8 cellular contexts compared by ENCODE assay signal in the genomic region with DNA sequence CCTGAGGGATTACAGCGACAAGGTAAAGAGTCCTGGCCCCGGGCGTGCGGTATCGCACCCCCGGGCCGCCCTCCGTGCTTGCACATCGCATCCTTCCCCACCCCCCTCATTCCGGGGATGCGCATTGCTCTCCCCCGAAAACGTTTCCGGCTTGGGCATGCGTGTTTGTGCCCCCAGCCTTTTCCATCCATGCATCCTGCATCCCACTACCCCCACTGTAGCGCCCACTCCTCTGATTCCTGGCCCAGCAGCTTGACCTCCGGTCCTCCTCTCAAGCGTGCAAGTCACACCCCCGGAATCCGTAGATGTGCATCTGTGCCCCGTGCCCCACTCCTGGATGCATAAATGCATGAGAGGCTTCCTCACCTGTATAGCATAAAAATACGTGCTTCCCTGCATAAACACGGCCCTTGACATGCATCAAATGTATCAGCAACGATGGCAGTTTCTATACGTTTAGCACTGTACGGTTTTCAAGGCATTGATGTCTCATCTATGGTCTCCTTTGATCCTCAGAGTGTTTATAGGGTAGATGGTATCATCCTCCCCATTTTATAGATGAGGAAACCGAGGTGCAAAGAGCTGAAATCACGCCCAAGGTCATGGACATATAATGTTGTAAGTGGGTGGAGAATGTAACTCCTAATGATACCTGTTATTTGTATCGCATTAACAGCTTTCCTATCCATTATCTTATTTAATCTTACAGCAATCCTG. TPM values are rescaled to one million over a fixed set of nuclear protein-coding genes. Genes with fewer than 3 reads are reported as not detected.
DNase-seq lines count a peak whose midpoint lies in the region; ATAC-seq, FAIRE-seq and TF ChIP-seq lines count a peak whose summit lies in the region.

No MANE protein-coding gene starts in this region.

- TF ChIP-seq CTCF in HepG2 (CRISPR knock-in tag; IDR thresholded peaks at IDR 0.05) (no peak), thoracic aorta (IDR thresholded peaks at IDR 0.05) (no peak)

- H3K9me3 ChIP-seq in HepG2 (ENCODE audit: low read length): no peaks in the 10 kb centered on the region
- H3K9me3 ChIP-seq in thoracic aorta: no peaks in the 10 kb centered on the region

- H3K4me3 ChIP-seq in ACC112 (ENCODE audit: low read depth, low read length): peak overlapping the region; percentile 91
- H3K4me3 ChIP-seq in HepG2 (replicated peaks in 1 of 3; ENCODE audit: insufficient read depth in 1 of 3, low read depth in 2 of 3, low read length in 3 of 3): peak overlapping the region; percentile 82 to 95 (median 93)
- H3K4me3 ChIP-seq in thoracic aorta: peak overlapping the region; percentile 74

- WGBS in HepG2 (ENCODE audit: low lambda C conversion rate): 9% methylated on average over 14 of the region's 29 CpGs

- H3K36me3 ChIP-seq in ACC112 (ENCODE audit: insufficient read depth, low read length) (no peaks in the 10 kb centered on the region), HepG2 (replicated peaks in 1 of 2; ENCODE audit: control insufficient read depth in 1 of 2, insufficient read depth in 2 of 2, low read length in 2 of 2) (no peaks in the 10 kb centered on the region), thoracic aorta (no peaks in the 10 kb centered on the region)

- no peaks in the 10 kb centered on the region for H3K9me3 Mint-ChIP-seq in IgD-negative memory B cell

- ATAC-seq in GM18502 (IDR thresholded peaks at IDR 0.05; ENCODE audit: poor library complexity, unreplicated experiment) (peak; percentile 4), HepG2 (no peak), thoracic aorta (ENCODE audit: insufficient number of reproducible peaks, low FRiP score, low read depth) (no peak), GM21529 (IDR thresholded peaks at IDR 0.05; ENCODE audit: unreplicated experiment) (no peak)

- BruUV-seq in HepG2 (replicated peaks; lab: Mats Ljungman, UMichigan): no TSS peak

- H3K4me1 Mint-ChIP-seq in IgD-negative memory B cell: peaks cover 19 to 26% (median 25%) of the 10 kb centered on the region in 3 donors

- CTCF ChIA-PET in HepG2 (lab: Yijun Ruan, JAX; ENCODE audit: low intra/inter-chr PET ratio, low total read pairs): no interaction called here

- DNase-seq in HepG2 (ENCODE audit: low spot score) (no peak), thoracic aorta (ENCODE audit: low spot score) (no peak), NCI-H2196 treated with DMSO at 0.1 percent for 48 hours (lab: John Stamatoyannopoulos, UW; ENCODE audit: unreplicated experiment) (no peak)

- no peak; the same call in 1 of the 2 replicates for TF ChIP-seq RAD21 in HepG2 (CRISPR knock-in tag; IDR thresholded peaks at IDR 0.05)

- H3K36me3 Mint-ChIP-seq in IgD-negative memory B cell: peaks cover 3% of the 10 kb centered on the region

- H3K27ac Mint-ChIP-seq in IgD-negative memory B cell: peak overlapping the region; percentile 15 to 99 (median 96)

- H3K4me3 Mint-ChIP-seq in IgD-negative memory B cell: peak overlapping the region; percentile 94 to 100 (median 98)

- no peaks in the 10 kb centered on the region for H3K27me3 Mint-ChIP-seq in IgD-negative memory B cell

- POLR2A ChIA-PET in HepG2 (lab: Yijun Ruan, JAX): interaction anchor here (0.6 to 1.8 kb wide), 5 partner anchors 10 to 130 kb away, joined by 3 to 4 read pairs (median 3); no protein-coding TSS in a partner anchor

- peak overlapping the region; percentile 97 for H3K9ac ChIP-seq in HepG2 (ENCODE audit: insufficient read depth, low read depth, low read length)

- in situ Hi-C loops in HepG2 (cut with HindIII; ENCODE audit: extremely low pct_ligation_motif_present, low pct_unique_long_range_greater_than_20kb): no loop called here

- H3K79me2 ChIP-seq in ACC112 (ENCODE audit: control insufficient read depth, insufficient read depth, low read length, unreplicated experiment) (peaks cover 47% of the 10 kb centered on the region), HepG2 (ENCODE audit: insufficient read depth, low read length) (peaks cover 39% of the 10 kb centered on the region)

- H2AFZ ChIP-seq in ACC112 (ENCODE audit: low read length, unreplicated experiment) (peak overlapping the region; percentile 87), HepG2 (ENCODE audit: low read length) (no peak overlapping the region)

- intact Hi-C loops in HepG2 (cut with micrococcal nuclease; ENCODE audit: unreplicated experiment): no loop called here

- no peak for TF ChIP-seq POLR2A in HepG2 (IDR thresholded peaks at IDR 0.05; ENCODE audit: insufficient read depth in 1 of 2, low read depth in 2 of 2, low read length in 2 of 2)

- H3K27me3 ChIP-seq in ACC112 (ENCODE audit: insufficient read depth, low read length) (no peaks in the 10 kb centered on the region), HepG2 (ENCODE audit: control insufficient read depth in 1 of 2, insufficient read depth in 2 of 2, low read length in 2 of 2) (no peaks in the 10 kb centered on the region; a peak in 1 of 5 replicates), thoracic aorta (replicated peaks; ENCODE audit: insufficient read depth) (no peaks in the 10 kb centered on the region)

- H3K4me1 ChIP-seq in ACC112 (ENCODE audit: control insufficient read depth, insufficient read depth, low read length, unreplicated experiment) (peaks cover 11% of the 10 kb centered on the region), HepG2 (ENCODE audit: insufficient read depth, low read length) (peaks cover 71% of the 10 kb centered on the region), thoracic aorta (ENCODE audit: control insufficient read depth in 1 of 2, low read depth in 2 of 2) (peaks cover 15 to 36% of the 10 kb centered on the region in 2 donors)

- peak overlapping the region; percentile 86 for H3K4me2 ChIP-seq in HepG2 (ENCODE audit: low read depth, low read length)

- H3K27ac ChIP-seq in ACC112 (ENCODE audit: low read depth, low read length) (peak overlapping the region; percentile 99), angular gyrus (ENCODE audit: low read depth, low read length) (peak overlapping the region; percentile 99), HepG2 (ENCODE audit: extremely low read length, insufficient read depth, low read length) (peak overlapping the region; percentile 97), thoracic aorta (peak overlapping the region; percentile 92)

- no peak for TF ChIP-seq EP300 in HepG2 (IDR thresholded peaks at IDR 0.05; ENCODE audit: low read depth in 2 of 2, low read length in 2 of 2)
- TF ChIP-seq EP300 in HepG2 (CRISPR knock-in tag; IDR thresholded peaks at IDR 0.05; ENCODE audit: borderline replicate concordance): no peak

- FAIRE-seq in HepG2 (lab: Jason Lieb, UNC): no peak

- no peaks in the 10 kb centered on the region; the same call in 1 of the 2 replicates for H4K20me1 ChIP-seq in HepG2 (ENCODE audit: insufficient read depth, low read length)

TF ChIP-seq in HepG2, 621 proteins besides CTCF, POLR2A, EP300 and RAD21 (continues in another document):
- TF ChIP-seq, protein P1, sequence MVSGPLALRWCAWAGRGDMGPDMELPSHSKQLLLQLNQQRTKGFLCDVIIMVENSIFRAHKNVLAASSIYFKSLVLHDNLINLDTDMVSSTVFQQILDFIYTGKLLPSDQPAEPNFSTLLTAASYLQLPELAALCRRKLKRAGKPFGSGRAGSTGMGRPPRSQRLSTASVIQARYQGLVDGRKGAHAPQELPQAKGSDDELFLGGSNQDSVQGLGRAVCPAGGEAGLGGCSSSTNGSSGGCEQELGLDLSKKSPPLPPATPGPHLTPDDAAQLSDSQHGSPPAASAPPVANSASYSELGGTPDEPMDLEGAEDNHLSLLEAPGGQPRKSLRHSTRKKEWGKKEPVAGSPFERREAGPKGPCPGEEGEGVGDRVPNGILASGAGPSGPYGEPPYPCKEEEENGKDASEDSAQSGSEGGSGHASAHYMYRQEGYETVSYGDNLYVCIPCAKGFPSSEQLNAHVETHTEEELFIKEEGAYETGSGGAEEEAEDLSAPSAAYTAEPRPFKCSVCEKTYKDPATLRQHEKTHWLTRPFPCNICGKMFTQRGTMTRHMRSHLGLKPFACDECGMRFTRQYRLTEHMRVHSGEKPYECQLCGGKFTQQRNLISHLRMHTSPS (CRISPR knock-in tag; IDR thresholded peaks at IDR 0.05; ENCODE audit: low read depth): no peak
- 0 out of 2 replicates have a peak, but pooled peaks have one; percentile 35 for TF ChIP-seq ATF7-NPFF (CRISPR knock-in tag; IDR thresholded peaks at IDR 0.05; ENCODE audit: low read depth)
- TF ChIP-seq NAIF1 (CRISPR knock-in tag; IDR thresholded peaks at IDR 0.05; ENCODE audit: borderline replicate concordance): 0 out of 2 replicates have a peak, but pooled peaks have one; percentile 33

RNA-seq across cellular contexts. Expression of gene RIC8B, which starts 0.5 kb away (rescaled TPM):
- polyA plus RNA-seq in IgD-negative memory B cell: 4.9 TPM
- 7.5 and 9.9 TPM in 2 replicates for total RNA-seq in HepG2 (2016; rRNA removed; fragmentation: Illumina TruSeq; extraction: Trizol)
- total RNA-seq in HepG2 (2016; cell fraction: cytosol; rRNA removed; fragmentation: Illumina TruSeq; extraction: Trizol; ENCODE audit: low read depth): 3.7 and 5.0 TPM in 2 replicates
- 7.7 and 8.8 TPM in 2 replicates for total RNA-seq in HepG2 (2016; cell fraction: insoluble cytoplasmic fraction; rRNA removed; fragmentation: Illumina TruSeq; extraction: Trizol)
- 5.1 and 5.2 TPM in 2 replicates for total RNA-seq in HepG2 (2016; cell fraction: membrane; rRNA removed; fragmentation: Illumina TruSeq; extraction: Trizol)
- total RNA-seq in HepG2 (2016; cell fraction: nucleus; rRNA removed; fragmentation: Illumina TruSeq; extraction: Trizol): 17.1 and 17.8 TPM in 2 replicates
- polyA plus RNA-seq in HepG2 (2011; rRNA removed): 4.9 and 5.1 TPM in 2 replicates
- 1.9 and 3.1 TPM in 2 replicates for polyA plus RNA-seq in HepG2 (2011; cell fraction: cytosol; rRNA removed)
- polyA plus RNA-seq in HepG2 (2011; cell fraction: nucleus; rRNA removed): 6.8 and 8.2 TPM in 2 replicates
- polyA plus RNA-seq in HepG2 (2012): 4.2 and 5.6 TPM in 2 replicates
- 0.61 and 0.63 TPM in 2 replicates for polyA plus RNA-seq in HepG2 (2016; cell fraction: cytosol; fragmentation: Illumina TruSeq; extraction: Trizol; ENCODE audit: low read depth)
- polyA plus RNA-seq in HepG2 (2016; cell fraction: insoluble cytoplasmic fraction; fragmentation: Illumina TruSeq; extraction: Trizol; ENCODE audit: low read depth): 5.5 and 5.8 TPM in 2 replicates
- polyA plus RNA-seq in HepG2 (2016; cell fraction: membrane; fragmentation: Illumina TruSeq; extraction: Trizol; ENCODE audit: low read depth): 1.6 and 2.2 TPM in 2 replicates
- 14.4 and 15.4 TPM in 2 replicates for polyA plus RNA-seq in HepG2 (2016; cell fraction: nucleus; fragmentation: Illumina TruSeq; extraction: Trizol; ENCODE audit: insufficient read depth, low read depth)
- 8.8 and 19.5 TPM in 2 replicates for polyA minus RNA-seq in HepG2 (2011; rRNA and poly(A)+ RNA removed; ENCODE audit: low replicate concordance)
- 4.7 and 5.4 TPM in 2 replicates for polyA minus RNA-seq in HepG2 (2011; cell fraction: cytosol; rRNA and poly(A)+ RNA removed)
- polyA minus RNA-seq in HepG2 (2011; cell fraction: nucleus; rRNA and poly(A)+ RNA removed): 25.2 and 36.4 TPM in 2 replicates
- 10 to 100 TPM; 12.9 to 27.5 TPM for total RNA-seq in thoracic aorta
